18 cellular contexts compared by ENCODE assay signal in the genomic region with DNA sequence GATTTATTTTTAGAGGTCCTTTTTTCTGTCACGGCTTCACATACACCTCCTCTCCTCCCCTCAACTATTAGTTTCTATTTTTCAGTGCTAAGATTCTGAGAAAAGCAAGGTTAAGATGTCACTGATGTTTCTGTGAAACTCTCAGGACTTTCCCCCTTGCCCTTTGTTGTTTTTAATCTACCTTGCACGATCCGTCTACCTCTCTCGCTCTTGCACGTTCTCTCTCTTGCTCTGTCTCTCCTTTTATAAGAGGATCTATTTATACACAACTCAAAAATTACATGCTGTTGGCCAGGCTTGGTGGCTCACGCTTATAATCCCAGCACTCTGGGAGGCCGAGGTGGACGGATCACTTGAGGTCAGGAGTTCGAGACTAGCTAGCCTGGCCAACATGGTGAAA. TPM values are rescaled to one million over a fixed set of nuclear protein-coding genes. Genes with fewer than 3 reads are reported as not detected.
DNase-seq lines count a peak whose midpoint lies in the region; ATAC-seq and TF ChIP-seq lines count a peak whose summit lies in the region.
"Had no signal": no experiment of that assay in that cellular context is flagged by ENCODE, and none has a peak within 500 bp of the region (broad histone marks: within the 10 kb centered on the region; RNA-seq: fewer than 3 reads in every experiment).

No MANE protein-coding gene starts in this region.

- no peak overlapping the region for H3K4me3 ChIP-seq in foreskin fibroblast (ENCODE audit: low read depth in 1 of 2, low read length in 2 of 2)
- H3K4me3 ChIP-seq: cardiac muscle cell, dorsolateral prefrontal cortex, SJSA1 had no signal

- ATAC-seq in T-helper 17 cell (peak; percentile 39), HG02885 (IDR thresholded peaks at IDR 0.05; ENCODE audit: poor library complexity, unreplicated experiment) (no peak), HG03025 (IDR thresholded peaks at IDR 0.05; ENCODE audit: low FRiP score, unreplicated experiment) (no peak)
- peak; percentile 89 for ATAC-seq in stimulated activated naive CD8-positive, alpha-beta T cell treated with anti-CD3 and anti-CD28 coated beads, Interleukin-15, amount 100 ng/mL, for 72 hours
- ATAC-seq: esophagus mucosa had no signal

- no peaks in the 10 kb centered on the region for H3K27me3 Mint-ChIP-seq in T-helper 17 cell
- no peaks in the 10 kb centered on the region for H3K27me3 Mint-ChIP-seq in activated naive CD8-positive, alpha-beta T cell treated with anti-CD3 and anti-CD28 coated beads for 36 hours
- H3K27me3 Mint-ChIP-seq in stimulated activated naive CD8-positive, alpha-beta T cell treated with anti-CD3 and anti-CD28 coated beads, Interleukin-15, amount 100 ng/mL, for 72 hours, result no peaks in the 10 kb centered on the region
- H3K27me3 Mint-ChIP-seq: activated B cell treated with CpG ODN at 0.5 μM for 24 hours, naive B cell had no signal

- H3K36me3 Mint-ChIP-seq in T-helper 17 cell (ENCODE audit: low read depth), result peaks cover 15% of the 10 kb centered on the region
- H3K36me3 Mint-ChIP-seq in activated naive CD8-positive, alpha-beta T cell treated with anti-CD3 and anti-CD28 coated beads for 36 hours, result peaks cover 59% of the 10 kb centered on the region

- peaks cover 43% of the 10 kb centered on the region for H3K4me1 Mint-ChIP-seq in T-helper 17 cell
- H3K4me1 Mint-ChIP-seq in activated naive CD8-positive, alpha-beta T cell treated with anti-CD3 and anti-CD28 coated beads for 36 hours, result peaks cover 43% of the 10 kb centered on the region
- H3K4me1 Mint-ChIP-seq in stimulated activated naive CD8-positive, alpha-beta T cell treated with anti-CD3 and anti-CD28 coated beads, Interleukin-15, amount 100 ng/mL, for 72 hours, result peaks cover 73% of the 10 kb centered on the region
- H3K4me1 Mint-ChIP-seq: activated B cell treated with CpG ODN at 0.5 μM for 24 hours, naive B cell had no signal

- H3K9me3 ChIP-seq in T-helper 17 cell (ENCODE audit: control insufficient read depth, low read length, poor library complexity, severe bottlenecking), result no peaks in the 10 kb centered on the region
- H3K9me3 ChIP-seq: SJSA1 had no signal

- peak overlapping the region; percentile 98 for H3K27ac Mint-ChIP-seq in T-helper 17 cell
- H3K27ac Mint-ChIP-seq in activated naive CD8-positive, alpha-beta T cell treated with anti-CD3 and anti-CD28 coated beads for 36 hours, result peak overlapping the region; percentile 96
- peak overlapping the region; percentile 74 to 99 for H3K27ac Mint-ChIP-seq in stimulated activated naive CD8-positive, alpha-beta T cell treated with anti-CD3 and anti-CD28 coated beads, Interleukin-15, amount 100 ng/mL, for 72 hours
- H3K27ac Mint-ChIP-seq: activated B cell treated with CpG ODN at 0.5 μM for 24 hours, HFFc6, naive B cell had no signal

- H3K4me3 Mint-ChIP-seq in T-helper 17 cell, result peak overlapping the region; percentile 85
- H3K4me3 Mint-ChIP-seq in activated naive CD8-positive, alpha-beta T cell treated with anti-CD3 and anti-CD28 coated beads for 36 hours, result peak overlapping the region; percentile 58
- H3K4me3 Mint-ChIP-seq in stimulated activated naive CD8-positive, alpha-beta T cell treated with anti-CD3 and anti-CD28 coated beads, Interleukin-15, amount 100 ng/mL, for 72 hours, result peak overlapping the region; percentile 73 to 84
- H3K4me3 Mint-ChIP-seq: activated B cell treated with CpG ODN at 0.5 μM for 24 hours, HFFc6, naive B cell had no signal

- no peaks in the 10 kb centered on the region for H3K9me3 Mint-ChIP-seq in activated naive CD8-positive, alpha-beta T cell treated with anti-CD3 and anti-CD28 coated beads for 36 hours
- H3K9me3 Mint-ChIP-seq in stimulated activated naive CD8-positive, alpha-beta T cell treated with anti-CD3 and anti-CD28 coated beads, Interleukin-15, amount 100 ng/mL, for 72 hours, result no peaks in the 10 kb centered on the region
- H3K9me3 Mint-ChIP-seq: activated B cell treated with CpG ODN at 0.5 μM for 24 hours, HFFc6, naive B cell had no signal

- no peak for TF ChIP-seq CTCF in foreskin fibroblast (IDR thresholded peaks at IDR 0.05; ENCODE audit: low read depth, low read length)

- DNase-seq in activated naive CD4-positive, alpha-beta T cell treated with Interleukin-2 at 50 U/mL for 16 hours, result peak; percentile 21
- DNase-seq in activated naive CD4-positive, alpha-beta T cell (lab: John Stamatoyannopoulos, UW), result no peak
- DNase-seq in T-helper 17 cell (no peak), foreskin fibroblast (no peak)
- DNase-seq in activated naive CD8-positive, alpha-beta T cell treated with anti-CD3 and anti-CD28 coated beads for 36 hours, result no peak
- DNase-seq in stimulated activated naive CD8-positive, alpha-beta T cell treated with anti-CD3 and anti-CD28 coated beads, Interleukin-15, amount 100 ng/mL, for 72 hours, result peak; percentile 41 to 45
- DNase-seq: activated B cell treated with CpG ODN at 0.5 μM for 24 hours, dorsolateral prefrontal cortex, HFFc6, KG1, MV-4-11, naive B cell, NCI-H1694 treated with DMSO at 0.1 percent for 48 hours had no signal

RNA-seq across cellular contexts. Expression of gene RPA1, which starts 43.6 kb away (rescaled TPM):
- total RNA-seq in T-helper 17 cell, result 10 to 100 TPM; 67.4 to 81.4 TPM
- total RNA-seq in activated naive CD8-positive, alpha-beta T cell treated with anti-CD3 and anti-CD28 coated beads for 36 hours, result 100 to 1,000 TPM; 207 to 217 TPM

RNA-seq across cellular contexts. Expression of gene SMYD4, which starts 43.7 kb away (rescaled TPM):
- 10 to 100 TPM; 16.0 to 16.8 TPM for total RNA-seq in T-helper 17 cell
- total RNA-seq in activated naive CD8-positive, alpha-beta T cell treated with anti-CD3 and anti-CD28 coated beads for 36 hours, result 10 to 100 TPM; 20.0 to 21.0 TPM

Comparison
In these comparisons a context has a peak if more than half of its experiments do, and no peak if none do; other contexts are left out.
1. DNase-seq: peak in activated naive CD4-positive, alpha-beta T cell treated with Interleukin-2 at 50 U/mL for 16 hours (single experiment) and stimulated activated naive CD8-positive, alpha-beta T cell treated with anti-CD3 and anti-CD28 coated beads, Interleukin-15, amount 100 ng/mL, for 72 hours (2 of 2); none in activated naive CD4-positive, alpha-beta T cell (0 of 4), T-helper 17 cell (0 of 3), activated naive CD8-positive, alpha-beta T cell treated with anti-CD3 and anti-CD28 coated beads for 36 hours (single experiment) and foreskin fibroblast (0 of 2).
2. ATAC-seq: peak in T-helper 17 cell (single experiment) and stimulated activated naive CD8-positive, alpha-beta T cell treated with anti-CD3 and anti-CD28 coated beads, Interleukin-15, amount 100 ng/mL, for 72 hours (single experiment); none in HG02885 (single experiment) and HG03025 (single experiment).
3. Peak in every context shown above with its lines, with median percentiles within 50 percentile points of each other: H3K27ac Mint-ChIP-seq and H3K4me3 Mint-ChIP-seq.